ENCODE assay signal across 8 cellular contexts in the genomic region with DNA sequence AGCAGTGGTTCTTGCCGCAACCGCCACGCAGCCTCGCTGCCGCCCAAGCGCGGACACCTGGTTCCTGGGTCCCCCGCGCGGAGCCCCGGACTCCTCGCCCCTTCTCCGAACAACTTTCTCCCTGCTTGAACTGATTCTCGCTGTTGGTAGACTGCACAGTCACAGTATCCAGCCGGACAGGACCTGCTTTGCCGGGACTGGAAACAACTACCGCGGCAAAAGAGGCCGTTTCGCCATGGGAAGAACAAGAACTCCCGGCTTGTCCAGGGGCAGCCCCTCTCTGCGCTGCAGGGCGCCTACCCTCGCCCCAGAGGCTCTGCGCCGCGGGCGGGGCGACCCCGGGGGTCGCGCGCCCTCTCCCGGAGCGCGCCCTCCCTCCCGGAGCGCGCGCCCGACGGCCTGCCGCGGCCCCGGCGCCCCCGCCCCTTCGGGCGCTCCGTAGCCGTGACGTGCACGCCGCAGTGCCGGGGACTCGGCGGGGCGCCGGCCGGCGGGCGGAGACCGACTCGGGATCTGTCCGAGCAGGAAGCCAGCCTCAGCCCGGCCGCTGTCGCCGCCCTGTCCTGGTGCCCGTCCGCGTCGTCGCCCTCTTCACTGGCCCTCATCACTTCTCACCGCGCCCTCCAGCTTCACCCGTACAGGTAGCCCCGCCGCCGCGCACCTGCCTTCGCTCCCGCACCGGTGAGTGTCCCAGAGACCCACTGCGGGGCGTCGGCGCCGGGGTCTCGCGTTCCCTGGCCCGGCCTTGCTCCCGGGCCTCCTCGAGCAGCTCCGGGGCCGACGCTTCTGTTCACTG. TPM values are rescaled to one million over a fixed set of nuclear protein-coding genes. Genes with fewer than 3 reads are reported as not detected.
DNase-seq lines count a peak whose midpoint lies in the region; ATAC-seq and TF ChIP-seq lines count a peak whose summit lies in the region.

A gene (plus strand): TSS at position 497 of the 796 bp plus-strand sequence. CDS start 68,309 bp downstream, outside the sequence.

- no peaks in the 10 kb centered on the region for H3K36me3 ChIP-seq in BLaER1 treated with 17β-estradiol and CSF1 and Interleukin-3, amounts not matched to agents 10 nM and 100 nM
- H3K36me3 ChIP-seq in thoracic aorta: no peaks in the 10 kb centered on the region

- ATAC-seq in GM19043 (IDR thresholded peaks at IDR 0.05; ENCODE audit: low read depth, unreplicated experiment): peak; percentile 67
- ATAC-seq in HG03175 (IDR thresholded peaks at IDR 0.05; ENCODE audit: unreplicated experiment): peak; percentile 68
- ATAC-seq in natural killer cell treated with Interleukin-12 subunit alpha and Interleukin-12 subunit beta and Interleukin-15 and Interleukin-18, amount 100 ng/mL, for 72 hours: peak; percentile 93 to 95
- peak; percentile 63 for ATAC-seq in thoracic aorta (ENCODE audit: insufficient number of reproducible peaks, low FRiP score, low read depth)

- peak within 1 kb of the TSS; percentile 96 to 100 (median 99) for H3K4me2 ChIP-seq in BLaER1 treated with 17β-estradiol and CSF1 and Interleukin-3, amounts not matched to agents 10 nM and 100 nM

- H3K27ac ChIP-seq in BLaER1 treated with 17β-estradiol and CSF1 and Interleukin-3, amounts not matched to agents 10 nM and 100 nM: peak within 1 kb of the TSS in 3 of 11 experiments; percentile 17 to 46 (median 26); a peak in 6 of 22 replicates
- peak within 1 kb of the TSS; percentile 76 for H3K27ac ChIP-seq in thoracic aorta

- peaks cover 4 to 6% of the 10 kb centered on the region in 2 donors for H3K4me1 Mint-ChIP-seq in natural killer cell treated with Interleukin-12 subunit alpha and Interleukin-12 subunit beta and Interleukin-15 and Interleukin-18, amount 100 ng/mL, for 72 hours (ENCODE audit: low read depth in 2 of 2)

- peak within 1 kb of the TSS; percentile 64 to 79 (median 70) for H3K4me3 ChIP-seq in BLaER1 treated with 17β-estradiol and CSF1 and Interleukin-3, amounts not matched to agents 10 nM and 100 nM
- peak within 1 kb of the TSS; percentile 90 for H3K4me3 ChIP-seq in fibroblast of villous mesenchyme (ENCODE audit: low read depth, low read length)
- peak within 1 kb of the TSS; percentile 99 for H3K4me3 ChIP-seq in thoracic aorta

- TF ChIP-seq CTCF in fibroblast of villous mesenchyme (IDR thresholded peaks at IDR 0.05; ENCODE audit: insufficient read depth, low read depth, low read length) (no peak), thoracic aorta (IDR thresholded peaks at IDR 0.05) (no peak)

- H3K27me3 Mint-ChIP-seq in natural killer cell treated with Interleukin-12 subunit alpha and Interleukin-12 subunit beta and Interleukin-15 and Interleukin-18, amount 100 ng/mL, for 72 hours: peaks cover 18 to 36% of the 10 kb centered on the region in 2 donors

- no peaks in the 10 kb centered on the region for H3K9me3 ChIP-seq in BLaER1 treated with 17β-estradiol and CSF1 and Interleukin-3, amounts not matched to agents 10 nM and 100 nM (replicated peaks in 1 of 11)
- no peaks in the 10 kb centered on the region for H3K9me3 ChIP-seq in thoracic aorta

- peaks cover 16 to 26% (median 20%) of the 10 kb centered on the region in 10 experiments for H3K4me1 ChIP-seq in BLaER1 treated with 17β-estradiol and CSF1 and Interleukin-3, amounts not matched to agents 10 nM and 100 nM
- H3K4me1 ChIP-seq in thoracic aorta (ENCODE audit: control insufficient read depth in 1 of 2, low read depth in 2 of 2): peaks cover 8 to 27% of the 10 kb centered on the region in 2 donors

- H3K9ac ChIP-seq in BLaER1 treated with 17β-estradiol and CSF1 and Interleukin-3, amounts not matched to agents 10 nM and 100 nM: peak within 1 kb of the TSS; percentile 46 to 72 (median 63)

- H3K27me3 ChIP-seq in BLaER1 treated with 17β-estradiol and CSF1 and Interleukin-3, amounts not matched to agents 10 nM and 100 nM: peaks cover 43 to 79% (median 62%) of the 10 kb centered on the region in 11 experiments
- no peaks in the 10 kb centered on the region for H3K27me3 ChIP-seq in thoracic aorta (replicated peaks; ENCODE audit: insufficient read depth)

- DNase-seq in NOMO-1 treated with dmso at 0.1 percent for 144 hours (lab: John Stamatoyannopoulos, UW; ENCODE audit: unreplicated experiment) (peak; percentile 16), fibroblast of villous mesenchyme (ENCODE audit: low read depth) (peak; percentile 53), thoracic aorta (ENCODE audit: low spot score) (no peak)
- peak; percentile 9 for DNase-seq in activated effector memory CD4-positive, alpha-beta T cell treated with Interleukin-2 at 50 U/mL for 16 hours
- peak; percentile 68 for DNase-seq in natural killer cell treated with Interleukin-12 subunit alpha and Interleukin-12 subunit beta and Interleukin-15 and Interleukin-18, amount 100 ng/mL, for 72 hours (ENCODE audit: low spot score)

- peak within 1 kb of the TSS; percentile 48 to 87 for H3K27ac Mint-ChIP-seq in natural killer cell treated with Interleukin-12 subunit alpha and Interleukin-12 subunit beta and Interleukin-15 and Interleukin-18, amount 100 ng/mL, for 72 hours

- no peaks in the 10 kb centered on the region for H3K36me3 Mint-ChIP-seq in natural killer cell treated with Interleukin-12 subunit alpha and Interleukin-12 subunit beta and Interleukin-15 and Interleukin-18, amount 100 ng/mL, for 72 hours

- peaks cover 0 to 17% (median 12%) of the 10 kb centered on the region in 11 experiments; a peak in 14 of 22 replicates for H4K20me1 ChIP-seq in BLaER1 treated with 17β-estradiol and CSF1 and Interleukin-3, amounts not matched to agents 10 nM and 100 nM

- peak within 1 kb of the TSS; percentile 94 for H3K4me3 Mint-ChIP-seq in natural killer cell treated with Interleukin-12 subunit alpha and Interleukin-12 subunit beta and Interleukin-15 and Interleukin-18, amount 100 ng/mL, for 72 hours

- no peaks in the 10 kb centered on the region for H3K9me3 Mint-ChIP-seq in natural killer cell treated with Interleukin-12 subunit alpha and Interleukin-12 subunit beta and Interleukin-15 and Interleukin-18, amount 100 ng/mL, for 72 hours

RNA-seq across cellular contexts. Expression of the gene that starts here (rescaled TPM):
- 14.2 and 15.1 TPM in 2 replicates for total RNA-seq in fibroblast of villous mesenchyme
- total RNA-seq in natural killer cell treated with Interleukin-12 subunit alpha and Interleukin-12 subunit beta and Interleukin-15 and Interleukin-18, amount 100 ng/mL, for 72 hours: 1 to 10 TPM; 6.4 to 6.8 TPM
- total RNA-seq in thoracic aorta: 10 to 100 TPM; 23.8 to 30.1 TPM
